ENCODE assay signal across 1 cellular context in the genomic region with DNA sequence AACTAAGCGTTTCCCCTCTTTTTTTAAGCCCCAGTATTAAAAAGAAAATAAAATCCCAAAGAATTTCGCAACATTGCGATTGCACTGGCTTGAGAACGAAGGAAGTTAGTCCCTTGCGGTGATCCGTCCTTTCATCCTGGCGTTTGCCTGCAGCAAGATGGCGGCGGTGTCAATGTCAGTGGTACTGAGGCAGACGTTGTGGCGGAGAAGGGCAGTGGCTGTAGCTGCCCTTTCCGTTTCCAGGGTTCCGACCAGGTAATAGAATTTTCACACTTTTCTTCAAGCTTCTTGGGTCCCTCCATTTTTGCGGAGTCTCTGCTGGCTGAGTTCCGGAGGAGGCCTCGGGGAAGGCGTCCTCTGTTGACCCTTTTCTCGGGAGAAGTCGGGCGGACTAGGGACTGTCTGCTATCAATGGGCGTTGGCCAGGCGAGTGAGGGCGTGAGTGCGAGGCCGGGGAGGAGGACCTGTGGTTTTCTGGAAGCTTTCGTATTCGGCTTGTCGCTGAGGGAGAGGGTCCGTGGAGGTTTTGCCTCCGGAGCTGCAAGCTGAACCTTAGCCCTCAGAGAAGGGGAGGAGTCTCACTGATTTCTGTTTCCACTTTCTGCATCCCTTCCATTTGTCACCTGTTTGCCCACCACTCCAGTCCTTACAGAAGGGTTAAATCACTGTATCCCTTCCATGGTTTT.
TF ChIP-seq lines count a peak whose summit lies in the region.

A gene (plus strand): TSS at position 134 of the 686 bp plus-strand sequence. CDS start 24 bp downstream, at position 158.

TF ChIP-seq in GM12878, 131 proteins besides CTCF, POLR2A, EP300 and RAD21 (continued from another document and continues in another):
- TF ChIP-seq, protein P1, sequence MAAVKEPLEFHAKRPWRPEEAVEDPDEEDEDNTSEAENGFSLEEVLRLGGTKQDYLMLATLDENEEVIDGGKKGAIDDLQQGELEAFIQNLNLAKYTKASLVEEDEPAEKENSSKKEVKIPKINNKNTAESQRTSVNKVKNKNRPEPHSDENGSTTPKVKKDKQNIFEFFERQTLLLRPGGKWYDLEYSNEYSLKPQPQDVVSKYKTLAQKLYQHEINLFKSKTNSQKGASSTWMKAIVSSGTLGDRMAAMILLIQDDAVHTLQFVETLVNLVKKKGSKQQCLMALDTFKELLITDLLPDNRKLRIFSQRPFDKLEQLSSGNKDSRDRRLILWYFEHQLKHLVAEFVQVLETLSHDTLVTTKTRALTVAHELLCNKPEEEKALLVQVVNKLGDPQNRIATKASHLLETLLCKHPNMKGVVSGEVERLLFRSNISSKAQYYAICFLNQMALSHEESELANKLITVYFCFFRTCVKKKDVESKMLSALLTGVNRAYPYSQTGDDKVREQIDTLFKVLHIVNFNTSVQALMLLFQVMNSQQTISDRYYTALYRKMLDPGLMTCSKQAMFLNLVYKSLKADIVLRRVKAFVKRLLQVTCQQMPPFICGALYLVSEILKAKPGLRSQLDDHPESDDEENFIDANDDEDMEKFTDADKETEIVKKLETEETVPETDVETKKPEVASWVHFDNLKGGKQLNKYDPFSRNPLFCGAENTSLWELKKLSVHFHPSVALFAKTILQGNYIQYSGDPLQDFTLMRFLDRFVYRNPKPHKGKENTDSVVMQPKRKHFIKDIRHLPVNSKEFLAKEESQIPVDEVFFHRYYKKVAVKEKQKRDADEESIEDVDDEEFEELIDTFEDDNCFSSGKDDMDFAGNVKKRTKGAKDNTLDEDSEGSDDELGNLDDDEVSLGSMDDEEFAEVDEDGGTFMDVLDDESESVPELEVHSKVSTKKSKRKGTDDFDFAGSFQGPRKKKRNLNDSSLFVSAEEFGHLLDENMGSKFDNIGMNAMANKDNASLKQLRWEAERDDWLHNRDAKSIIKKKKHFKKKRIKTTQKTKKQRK (IDR thresholded peaks at IDR 0.05; ENCODE audit: low read depth, low read length) = no peak
- TF ChIP-seq EZH2 (IDR thresholded peaks at IDR 0.05; ENCODE audit: borderline replicate concordance, control insufficient read depth, low read depth, low read length) (no peak), ZBED1 (IDR thresholded peaks at IDR 0.05; ENCODE audit: borderline replicate concordance) (no peak), BRCA1 (IDR thresholded peaks at IDR 0.05; ENCODE audit: low read depth, low read length) (no peak), RUNX3 (IDR thresholded peaks at IDR 0.05; ENCODE audit: low read length) (peak; percentile 40), MTA3 (IDR thresholded peaks at IDR 0.05; ENCODE audit: borderline replicate concordance, low read length) (no peak), NR2F1 (conservative IDR thresholded peaks at IDR 0.05) (peak; percentile 89), SIN3A (IDR thresholded peaks at IDR 0.05; ENCODE audit: low read depth, low read length) (peak; percentile 29; the same call in 1 of the 2 replicates), BMI1 (IDR thresholded peaks at IDR 0.05; ENCODE audit: borderline replicate concordance) (no peak), MXI1 (IDR thresholded peaks at IDR 0.05; ENCODE audit: low read depth, low read length) (no peak), NR2C2 (IDR thresholded peaks at IDR 0.05; ENCODE audit: borderline replicate concordance, control insufficient read depth, insufficient read length, low read depth) (no peak), YBX1 (IDR thresholded peaks at IDR 0.05) (no peak), CHD4 (IDR thresholded peaks at IDR 0.05) (no peak), IKZF1 (conservative IDR thresholded peaks at IDR 0.05) (peak; percentile 41; the same call in 1 of the 2 replicates), CBX3 (IDR thresholded peaks at IDR 0.05; ENCODE audit: borderline replicate concordance, low read depth) (no peak), KDM1A (IDR thresholded peaks at IDR 0.05; ENCODE audit: borderline replicate concordance) (no peak), TCF3 (IDR thresholded peaks at IDR 0.05; ENCODE audit: borderline replicate concordance, insufficient read depth, low read depth, low read length) (no peak), RB1 (IDR thresholded peaks at IDR 0.05; ENCODE audit: borderline replicate concordance) (peak; percentile 53; the same call in 1 of the 2 replicates), BCL11A (IDR thresholded peaks at IDR 0.05; ENCODE audit: low read depth, low read length) (no peak), SUZ12 (IDR thresholded peaks at IDR 0.05; ENCODE audit: unreplicated experiment) (no peak), GATAD2B (conservative IDR thresholded peaks at IDR 0.05; ENCODE audit: low read depth) (no peak), MEF2A (IDR thresholded peaks at IDR 0.05; ENCODE audit: insufficient read depth, low read depth, low read length) (no peak), RFX5 (IDR thresholded peaks at IDR 0.05; ENCODE audit: low read depth, low read length) (no peak), DPF2 (IDR thresholded peaks at IDR 0.05) (no peak), YY1 (IDR thresholded peaks at IDR 0.05; ENCODE audit: low read depth, low read length) (peak; percentile 98), SIX5 (IDR thresholded peaks at IDR 0.05; ENCODE audit: low read depth, low read length, severe bottlenecking) (peak; percentile 51), NBN (IDR thresholded peaks at IDR 0.05) (peak; percentile 86; the same call in 1 of the 2 replicates), ZNF274 (IDR thresholded peaks at IDR 0.05; ENCODE audit: insufficient read depth, insufficient read length) (no peak), RBBP5 (conservative IDR thresholded peaks at IDR 0.05) (peak; percentile 79; the same call in 1 of the 2 replicates), FOXK2 (IDR thresholded peaks at IDR 0.05) (no peak), ZNF622 (IDR thresholded peaks at IDR 0.05) (no peak), ZSCAN29 (IDR thresholded peaks at IDR 0.05) (no peak)
- TF ChIP-seq, protein P2, sequence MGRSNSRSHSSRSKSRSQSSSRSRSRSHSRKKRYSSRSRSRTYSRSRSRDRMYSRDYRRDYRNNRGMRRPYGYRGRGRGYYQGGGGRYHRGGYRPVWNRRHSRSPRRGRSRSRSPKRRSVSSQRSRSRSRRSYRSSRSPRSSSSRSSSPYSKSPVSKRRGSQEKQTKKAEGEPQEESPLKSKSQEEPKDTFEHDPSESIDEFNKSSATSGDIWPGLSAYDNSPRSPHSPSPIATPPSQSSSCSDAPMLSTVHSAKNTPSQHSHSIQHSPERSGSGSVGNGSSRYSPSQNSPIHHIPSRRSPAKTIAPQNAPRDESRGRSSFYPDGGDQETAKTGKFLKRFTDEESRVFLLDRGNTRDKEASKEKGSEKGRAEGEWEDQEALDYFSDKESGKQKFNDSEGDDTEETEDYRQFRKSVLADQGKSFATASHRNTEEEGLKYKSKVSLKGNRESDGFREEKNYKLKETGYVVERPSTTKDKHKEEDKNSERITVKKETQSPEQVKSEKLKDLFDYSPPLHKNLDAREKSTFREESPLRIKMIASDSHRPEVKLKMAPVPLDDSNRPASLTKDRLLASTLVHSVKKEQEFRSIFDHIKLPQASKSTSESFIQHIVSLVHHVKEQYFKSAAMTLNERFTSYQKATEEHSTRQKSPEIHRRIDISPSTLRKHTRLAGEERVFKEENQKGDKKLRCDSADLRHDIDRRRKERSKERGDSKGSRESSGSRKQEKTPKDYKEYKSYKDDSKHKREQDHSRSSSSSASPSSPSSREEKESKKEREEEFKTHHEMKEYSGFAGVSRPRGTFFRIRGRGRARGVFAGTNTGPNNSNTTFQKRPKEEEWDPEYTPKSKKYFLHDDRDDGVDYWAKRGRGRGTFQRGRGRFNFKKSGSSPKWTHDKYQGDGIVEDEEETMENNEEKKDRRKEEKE (IDR thresholded peaks at IDR 0.05) = no peak
- TF ChIP-seq, protein P3, sequence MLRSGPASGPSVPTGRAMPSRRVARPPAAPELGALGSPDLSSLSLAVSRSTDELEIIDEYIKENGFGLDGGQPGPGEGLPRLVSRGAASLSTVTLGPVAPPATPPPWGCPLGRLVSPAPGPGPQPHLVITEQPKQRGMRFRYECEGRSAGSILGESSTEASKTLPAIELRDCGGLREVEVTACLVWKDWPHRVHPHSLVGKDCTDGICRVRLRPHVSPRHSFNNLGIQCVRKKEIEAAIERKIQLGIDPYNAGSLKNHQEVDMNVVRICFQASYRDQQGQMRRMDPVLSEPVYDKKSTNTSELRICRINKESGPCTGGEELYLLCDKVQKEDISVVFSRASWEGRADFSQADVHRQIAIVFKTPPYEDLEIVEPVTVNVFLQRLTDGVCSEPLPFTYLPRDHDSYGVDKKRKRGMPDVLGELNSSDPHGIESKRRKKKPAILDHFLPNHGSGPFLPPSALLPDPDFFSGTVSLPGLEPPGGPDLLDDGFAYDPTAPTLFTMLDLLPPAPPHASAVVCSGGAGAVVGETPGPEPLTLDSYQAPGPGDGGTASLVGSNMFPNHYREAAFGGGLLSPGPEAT (IDR thresholded peaks at IDR 0.05; ENCODE audit: low read depth) = peak; percentile 87
- TF ChIP-seq, protein P4, sequence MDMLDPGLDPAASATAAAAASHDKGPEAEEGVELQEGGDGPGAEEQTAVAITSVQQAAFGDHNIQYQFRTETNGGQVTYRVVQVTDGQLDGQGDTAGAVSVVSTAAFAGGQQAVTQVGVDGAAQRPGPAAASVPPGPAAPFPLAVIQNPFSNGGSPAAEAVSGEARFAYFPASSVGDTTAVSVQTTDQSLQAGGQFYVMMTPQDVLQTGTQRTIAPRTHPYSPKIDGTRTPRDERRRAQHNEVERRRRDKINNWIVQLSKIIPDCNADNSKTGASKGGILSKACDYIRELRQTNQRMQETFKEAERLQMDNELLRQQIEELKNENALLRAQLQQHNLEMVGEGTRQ (IDR thresholded peaks at IDR 0.05; ENCODE audit: borderline replicate concordance, low read depth, low read length) = no peak
- TF ChIP-seq, protein P5, sequence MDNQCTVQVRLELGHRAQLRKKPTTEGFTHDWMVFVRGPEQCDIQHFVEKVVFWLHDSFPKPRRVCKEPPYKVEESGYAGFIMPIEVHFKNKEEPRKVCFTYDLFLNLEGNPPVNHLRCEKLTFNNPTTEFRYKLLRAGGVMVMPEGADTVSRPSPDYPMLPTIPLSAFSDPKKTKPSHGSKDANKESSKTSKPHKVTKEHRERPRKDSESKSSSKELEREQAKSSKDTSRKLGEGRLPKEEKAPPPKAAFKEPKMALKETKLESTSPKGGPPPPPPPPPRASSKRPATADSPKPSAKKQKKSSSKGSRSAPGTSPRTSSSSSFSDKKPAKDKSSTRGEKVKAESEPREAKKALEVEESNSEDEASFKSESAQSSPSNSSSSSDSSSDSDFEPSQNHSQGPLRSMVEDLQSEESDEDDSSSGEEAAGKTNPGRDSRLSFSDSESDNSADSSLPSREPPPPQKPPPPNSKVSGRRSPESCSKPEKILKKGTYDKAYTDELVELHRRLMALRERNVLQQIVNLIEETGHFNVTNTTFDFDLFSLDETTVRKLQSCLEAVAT (IDR thresholded peaks at IDR 0.05) = peak; percentile 70
- TF ChIP-seq, protein P6, sequence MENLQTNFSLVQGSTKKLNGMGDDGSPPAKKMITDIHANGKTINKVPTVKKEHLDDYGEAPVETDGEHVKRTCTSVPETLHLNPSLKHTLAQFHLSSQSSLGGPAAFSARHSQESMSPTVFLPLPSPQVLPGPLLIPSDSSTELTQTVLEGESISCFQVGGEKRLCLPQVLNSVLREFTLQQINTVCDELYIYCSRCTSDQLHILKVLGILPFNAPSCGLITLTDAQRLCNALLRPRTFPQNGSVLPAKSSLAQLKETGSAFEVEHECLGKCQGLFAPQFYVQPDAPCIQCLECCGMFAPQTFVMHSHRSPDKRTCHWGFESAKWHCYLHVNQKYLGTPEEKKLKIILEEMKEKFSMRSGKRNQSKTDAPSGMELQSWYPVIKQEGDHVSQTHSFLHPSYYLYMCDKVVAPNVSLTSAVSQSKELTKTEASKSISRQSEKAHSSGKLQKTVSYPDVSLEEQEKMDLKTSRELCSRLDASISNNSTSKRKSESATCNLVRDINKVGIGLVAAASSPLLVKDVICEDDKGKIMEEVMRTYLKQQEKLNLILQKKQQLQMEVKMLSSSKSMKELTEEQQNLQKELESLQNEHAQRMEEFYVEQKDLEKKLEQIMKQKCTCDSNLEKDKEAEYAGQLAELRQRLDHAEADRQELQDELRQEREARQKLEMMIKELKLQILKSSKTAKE (IDR thresholded peaks at IDR 0.05; ENCODE audit: low read depth, poor library complexity, severe bottlenecking) = no peak
- TF ChIP-seq, protein P7, sequence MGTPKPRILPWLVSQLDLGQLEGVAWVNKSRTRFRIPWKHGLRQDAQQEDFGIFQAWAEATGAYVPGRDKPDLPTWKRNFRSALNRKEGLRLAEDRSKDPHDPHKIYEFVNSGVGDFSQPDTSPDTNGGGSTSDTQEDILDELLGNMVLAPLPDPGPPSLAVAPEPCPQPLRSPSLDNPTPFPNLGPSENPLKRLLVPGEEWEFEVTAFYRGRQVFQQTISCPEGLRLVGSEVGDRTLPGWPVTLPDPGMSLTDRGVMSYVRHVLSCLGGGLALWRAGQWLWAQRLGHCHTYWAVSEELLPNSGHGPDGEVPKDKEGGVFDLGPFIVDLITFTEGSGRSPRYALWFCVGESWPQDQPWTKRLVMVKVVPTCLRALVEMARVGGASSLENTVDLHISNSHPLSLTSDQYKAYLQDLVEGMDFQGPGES (IDR thresholded peaks at IDR 0.05) = no peak
- TF ChIP-seq, protein P8, sequence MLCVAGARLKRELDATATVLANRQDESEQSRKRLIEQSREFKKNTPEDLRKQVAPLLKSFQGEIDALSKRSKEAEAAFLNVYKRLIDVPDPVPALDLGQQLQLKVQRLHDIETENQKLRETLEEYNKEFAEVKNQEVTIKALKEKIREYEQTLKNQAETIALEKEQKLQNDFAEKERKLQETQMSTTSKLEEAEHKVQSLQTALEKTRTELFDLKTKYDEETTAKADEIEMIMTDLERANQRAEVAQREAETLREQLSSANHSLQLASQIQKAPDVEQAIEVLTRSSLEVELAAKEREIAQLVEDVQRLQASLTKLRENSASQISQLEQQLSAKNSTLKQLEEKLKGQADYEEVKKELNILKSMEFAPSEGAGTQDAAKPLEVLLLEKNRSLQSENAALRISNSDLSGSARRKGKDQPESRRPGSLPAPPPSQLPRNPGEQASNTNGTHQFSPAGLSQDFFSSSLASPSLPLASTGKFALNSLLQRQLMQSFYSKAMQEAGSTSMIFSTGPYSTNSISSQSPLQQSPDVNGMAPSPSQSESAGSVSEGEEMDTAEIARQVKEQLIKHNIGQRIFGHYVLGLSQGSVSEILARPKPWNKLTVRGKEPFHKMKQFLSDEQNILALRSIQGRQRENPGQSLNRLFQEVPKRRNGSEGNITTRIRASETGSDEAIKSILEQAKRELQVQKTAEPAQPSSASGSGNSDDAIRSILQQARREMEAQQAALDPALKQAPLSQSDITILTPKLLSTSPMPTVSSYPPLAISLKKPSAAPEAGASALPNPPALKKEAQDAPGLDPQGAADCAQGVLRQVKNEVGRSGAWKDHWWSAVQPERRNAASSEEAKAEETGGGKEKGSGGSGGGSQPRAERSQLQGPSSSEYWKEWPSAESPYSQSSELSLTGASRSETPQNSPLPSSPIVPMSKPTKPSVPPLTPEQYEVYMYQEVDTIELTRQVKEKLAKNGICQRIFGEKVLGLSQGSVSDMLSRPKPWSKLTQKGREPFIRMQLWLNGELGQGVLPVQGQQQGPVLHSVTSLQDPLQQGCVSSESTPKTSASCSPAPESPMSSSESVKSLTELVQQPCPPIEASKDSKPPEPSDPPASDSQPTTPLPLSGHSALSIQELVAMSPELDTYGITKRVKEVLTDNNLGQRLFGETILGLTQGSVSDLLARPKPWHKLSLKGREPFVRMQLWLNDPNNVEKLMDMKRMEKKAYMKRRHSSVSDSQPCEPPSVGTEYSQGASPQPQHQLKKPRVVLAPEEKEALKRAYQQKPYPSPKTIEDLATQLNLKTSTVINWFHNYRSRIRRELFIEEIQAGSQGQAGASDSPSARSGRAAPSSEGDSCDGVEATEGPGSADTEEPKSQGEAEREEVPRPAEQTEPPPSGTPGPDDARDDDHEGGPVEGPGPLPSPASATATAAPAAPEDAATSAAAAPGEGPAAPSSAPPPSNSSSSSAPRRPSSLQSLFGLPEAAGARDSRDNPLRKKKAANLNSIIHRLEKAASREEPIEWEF (IDR thresholded peaks at IDR 0.05; ENCODE audit: insufficient replicate concordance, low read depth, low read length) = no peak
